2 cellular contexts compared by ENCODE assay signal in genomic region chrX:64380789-64381188, GRCh38. TPM values are rescaled to one million over a fixed set of nuclear protein-coding genes. Genes with fewer than 3 reads are reported as not detected.
"Had no signal": no experiment of that assay in that cellular context is flagged by ENCODE, and none has a peak within 500 bp of the region (broad histone marks: within the 10 kb centered on the region; RNA-seq: fewer than 3 reads in every experiment).

No MANE protein-coding gene starts in this region.

RNA-seq across cellular contexts. Expression of gene MTMR8, which starts 14.5 kb away (rescaled TPM):
- total RNA-seq: IMR-90 had no signal
- polyA plus RNA-seq: HepG2, IMR-90 had no signal
